Comparison of ENCODE assay signal across 12 cellular contexts in genomic region chr12:103851127-103851526, GRCh38. TPM values are rescaled to one million over a fixed set of nuclear protein-coding genes. Genes with fewer than 3 reads are reported as not detected.
A peak's percentile ranks its signal among the peaks of the same experiment; 100 is the strongest.
DNase-seq lines count a peak whose midpoint lies in the region; ATAC-seq and TF ChIP-seq lines count a peak whose summit lies in the region.
"Had no signal": no experiment of that assay in that cellular context is flagged by ENCODE, and none has a peak within 500 bp of the region (broad histone marks: within the 10 kb centered on the region; RNA-seq: fewer than 3 reads in every experiment).

No MANE protein-coding gene starts in this region.

- no peak for TF ChIP-seq CTCF in breast epithelium (IDR thresholded peaks at IDR 0.05)

- H3K4me1 ChIP-seq in ACC112 (ENCODE audit: control insufficient read depth, insufficient read depth, low read length, unreplicated experiment) (peaks cover 19% of the 10 kb centered on the region), breast epithelium (no peaks in the 10 kb centered on the region)

- intact Hi-C loops in breast epithelium (cut with DNase I; ENCODE audit: low total_unique reads) = no loop called here

- no peak for TF ChIP-seq POLR2A in breast epithelium (IDR thresholded peaks at IDR 0.05)

- H3K79me2 ChIP-seq in ACC112 (ENCODE audit: control insufficient read depth, insufficient read depth, low read length, unreplicated experiment) = no peaks in the 10 kb centered on the region

- DNase-seq in NCI-H526 (lab: John Stamatoyannopoulos, UW) (peak; percentile 37 to 41), breast epithelium (ENCODE audit: low spot score in 2 of 2) (no peak), medulla oblongata (ENCODE audit: extremely low spot score) (peak; percentile 19)
- no peak for DNase-seq in stimulated activated CD4-positive, alpha-beta T cell treated with anti-CD3 and anti-CD28 coated beads, Interleukin-15, amount 100 ng/mL, for 24 hours
- DNase-seq: DMS153, esophagus squamous epithelium, pancreas, SJCRH30 had no signal

- H3K4me3 ChIP-seq in ACC112 (ENCODE audit: low read depth, low read length) (no peak overlapping the region), breast epithelium (no peak overlapping the region)
- H3K4me3 ChIP-seq: esophagus squamous epithelium, pancreas, SJCRH30 had no signal

- H3K9me3 ChIP-seq in breast epithelium = no peaks in the 10 kb centered on the region
- H3K9me3 ChIP-seq: esophagus squamous epithelium, pancreas, SJCRH30 had no signal

- ATAC-seq in GM18502 (IDR thresholded peaks at IDR 0.05; ENCODE audit: poor library complexity, unreplicated experiment) = no peak
- no peak for ATAC-seq in HG02678 (IDR thresholded peaks at IDR 0.05; ENCODE audit: unreplicated experiment)
- ATAC-seq in GM18519 (IDR thresholded peaks at IDR 0.05; ENCODE audit: low FRiP score, unreplicated experiment) = no peak
- ATAC-seq: pancreas had no signal

- peak overlapping the region; percentile 75 for H2AFZ ChIP-seq in ACC112 (ENCODE audit: low read length, unreplicated experiment)

- no peaks in the 10 kb centered on the region for H3K36me3 ChIP-seq in ACC112 (ENCODE audit: insufficient read depth, low read length)
- no peaks in the 10 kb centered on the region for H3K36me3 ChIP-seq in breast epithelium
- H3K36me3 ChIP-seq: esophagus squamous epithelium, pancreas, SJCRH30 had no signal

- H3K27me3 ChIP-seq in ACC112 (ENCODE audit: insufficient read depth, low read length) (no peaks in the 10 kb centered on the region), breast epithelium (no peaks in the 10 kb centered on the region)
- H3K27me3 ChIP-seq: esophagus squamous epithelium, pancreas, SJCRH30 had no signal

- H3K27ac ChIP-seq in ACC112 (ENCODE audit: low read depth, low read length) (no peak overlapping the region; the same call in 1 of the 2 replicates), breast epithelium (peak overlapping the region; percentile 14 to 54)
- H3K27ac ChIP-seq: SJCRH30 had no signal

RNA-seq across cellular contexts. Expression of gene NT5DC3, which starts 10.1 kb away (rescaled TPM):
- total RNA-seq in breast epithelium = 10 to 100 TPM in 2 of 3 donors, 1 to 10 TPM in 1; 3.8 to 19.9 (median 12.5) TPM

Comparison
In these comparisons a context has a peak if more than half of its experiments do, and no peak if none do; other contexts are left out.
1. DNase-seq: peak in NCI-H526 (2 of 2) and medulla oblongata (single experiment); none in breast epithelium (0 of 2) and stimulated activated CD4-positive, alpha-beta T cell treated with anti-CD3 and anti-CD28 coated beads, Interleukin-15, amount 100 ng/mL, for 24 hours (single experiment).